Comparison of ENCODE assay signal across 9 cellular contexts in genomic region chr19:41718761-41719160, GRCh38. TPM values are rescaled to one million over a fixed set of nuclear protein-coding genes. Genes with fewer than 3 reads are reported as not detected.
"Had no signal": no experiment of that assay in that cellular context is flagged by ENCODE, and none has a peak within 500 bp of the region (broad histone marks: within the 10 kb centered on the region; RNA-seq: fewer than 3 reads in every experiment).

No MANE protein-coding gene starts in this region.

- H3K27ac ChIP-seq: GM23248 had no signal

- DNase-seq: GM23248, GOT3, H7, HFFc6, KBM-7 had no signal

- H3K9ac ChIP-seq: GM23248 had no signal

- ATAC-seq: HCT116, HepG2 had no signal

- H3K4me3 ChIP-seq: GM23248, HAP-1 had no signal

- H3K9me3 ChIP-seq: HAP-1 had no signal

- H3K4me1 ChIP-seq: HAP-1 had no signal

- H3K36me3 ChIP-seq: HAP-1 had no signal

RNA-seq across cellular contexts. Expression of gene CEACAM5, which starts 10.3 kb away (rescaled TPM):
- total RNA-seq: GM23248, H4, H7, HepG2 had no signal

RNA-seq across cellular contexts. Expression of gene CEACAM7, which starts 30.7 kb away (rescaled TPM):
- total RNA-seq: GM23248, H4, H7, HepG2, HFFc6 had no signal

RNA-seq across cellular contexts. Expression of gene CEACAM6, which starts 36.6 kb away (rescaled TPM):
- total RNA-seq: GM23248, H4, H7, HepG2, HFFc6 had no signal
